Comparison of ENCODE assay signal across 32 cellular contexts in the genomic region with DNA sequence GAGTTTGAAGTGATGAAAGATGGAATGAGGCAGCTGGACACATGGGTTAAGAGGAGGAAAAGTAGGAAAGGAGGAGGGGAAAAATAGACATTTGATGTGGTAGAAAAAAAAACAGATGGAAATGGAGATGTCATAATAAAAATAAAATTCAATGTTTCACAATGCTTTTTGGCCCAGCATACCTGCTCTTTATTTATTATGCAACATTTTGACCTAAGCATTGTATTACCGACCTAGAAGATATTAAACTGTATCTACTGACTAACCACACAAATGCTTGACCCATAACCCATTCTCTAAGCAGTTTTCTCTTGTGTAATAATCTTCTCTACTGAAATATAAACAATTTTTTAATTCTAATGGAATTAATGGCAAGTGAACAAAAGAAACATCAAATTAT.
DNase-seq lines count a peak whose midpoint lies in the region; ATAC-seq and TF ChIP-seq lines count a peak whose summit lies in the region.
"Had no signal": no experiment of that assay in that cellular context is flagged by ENCODE, and none has a peak within 500 bp of the region (broad histone marks: within the 10 kb centered on the region; RNA-seq: fewer than 3 reads in every experiment).

No MANE protein-coding gene starts in this region.

- no peak overlapping the region for H4K5ac ChIP-seq in IMR-90 (ENCODE audit: low read depth, low read length)

- in situ Hi-C loops in IMR-90 (cut with MboI; ENCODE audit: low sequenced_read_pairs), result no loop called here

- H3K4me3 ChIP-seq in AG04450 (ENCODE audit: low read depth, low read length) (no peak overlapping the region), IMR-90 (ENCODE audit: insufficient read depth, low read depth, low read length) (no peak overlapping the region), choroid plexus epithelial cell (ENCODE audit: low read depth, low read length) (no peak overlapping the region)
- no peak overlapping the region for H3K4me3 ChIP-seq in CD8-positive, alpha-beta T cell (ENCODE audit: low read depth, low read length)
- H3K4me3 ChIP-seq: cardiac muscle cell, coronary artery, GM12878, ovary, Peyer's patch, smooth muscle cell, upper lobe of right lung had no signal

- intact Hi-C loops in IMR-90 (cut with micrococcal nuclease), result no loop called here
- intact Hi-C loops in CD8-positive, alpha-beta T cell (cut with DNase I, micrococcal nuclease), result loop anchor here in 1 of 2 experiments (10.0 kb wide), 1 partner anchor 60 kb away; no protein-coding TSS in a partner anchor

- no peak overlapping the region for H3K18ac ChIP-seq in IMR-90 (ENCODE audit: low read depth, low read length)

- no peak overlapping the region for H3K4me2 ChIP-seq in IMR-90 (ENCODE audit: low read depth, low read length)
- H3K4me2 ChIP-seq: smooth muscle cell had no signal

- no peak overlapping the region for H2AFZ ChIP-seq in IMR-90 (replicated peaks; ENCODE audit: low read length, poor library complexity)

- BruUV-seq in IMR-90 (replicated peaks; lab: Mats Ljungman, UMichigan), result no TSS peak

- no peaks in the 10 kb centered on the region for H3K4me1 Mint-ChIP-seq in CD8-positive, alpha-beta T cell (ENCODE audit: low read depth)
- H3K4me1 Mint-ChIP-seq: activated CD4-positive, alpha-beta T cell treated with anti-CD3 and anti-CD28 coated beads for 36 hours; activated naive CD4-positive, alpha-beta T cell treated with anti-CD3 and anti-CD28 coated beads, Interleukin-2, amount 50 U/mL, for 24 hours; activated T-helper 17 cell treated with anti-CD3 and anti-CD28 coated beads, Interleukin-2, amount 50 U/mL, for 72 hours; CD8-positive, alpha-beta memory T cell; immature natural killer cell; nephron had no signal

- no peak for TF ChIP-seq RAD21 in IMR-90 (IDR thresholded peaks at IDR 0.05; ENCODE audit: low read length)

- no peaks in the 10 kb centered on the region; the same call in 1 of the 2 replicates for H3K9me3 ChIP-seq in AG04450 (ENCODE audit: control insufficient read depth, insufficient read depth, low read length)
- H3K9me3 ChIP-seq in IMR-90 (ENCODE audit: control insufficient read depth, insufficient read depth, low read length), result no peaks in the 10 kb centered on the region
- no peaks in the 10 kb centered on the region for H3K9me3 ChIP-seq in CD8-positive, alpha-beta T cell (ENCODE audit: low read length)
- H3K9me3 ChIP-seq: ovary, Peyer's patch, upper lobe of right lung had no signal

- no peak overlapping the region for H2AK5ac ChIP-seq in IMR-90 (ENCODE audit: low read depth, low read length)

- H3K9ac ChIP-seq in IMR-90 (ENCODE audit: low read depth, low read length), result no peak overlapping the region

- no peak overlapping the region for H3K4ac ChIP-seq in IMR-90 (ENCODE audit: low read depth, low read length)

- H3K27ac ChIP-seq in AG04450 (ENCODE audit: low read depth, low read length), result no peak overlapping the region
- H3K27ac ChIP-seq in IMR-90 (ENCODE audit: insufficient read depth, low read length), result no peak overlapping the region
- H3K27ac ChIP-seq in CD8-positive, alpha-beta T cell (ENCODE audit: low read depth, low read length), result no peak overlapping the region
- H3K27ac ChIP-seq: cardiac muscle cell, coronary artery, ovary, Peyer's patch, upper lobe of right lung had no signal

- no peak for ATAC-seq in IMR-90 (ENCODE audit: low read depth)
- no peak for ATAC-seq in HG03139 (IDR thresholded peaks at IDR 0.05; ENCODE audit: unreplicated experiment)
- ATAC-seq in CD8-positive, alpha-beta T cell, result no peak
- ATAC-seq: activated CD4-positive, alpha-beta T cell treated with anti-CD3 and anti-CD28 coated beads for 36 hours; activated CD8-positive, alpha-beta T cell treated with anti-CD3 and anti-CD28 coated beads, Interleukin-2, amount 10 ng/mL, durations not matched to agents 7 days and 5 days; activated T-helper 17 cell treated with anti-CD3 and anti-CD28 coated beads, Interleukin-2, amount 50 U/mL, for 72 hours; GM12878; stimulated activated naive CD8-positive, alpha-beta T cell treated with anti-CD3 and anti-CD28 coated beads, Interleukin-15, Interleukin-2, amounts not matched to agents 100 U/mL and 50 U/mL, for 24 hours; upper lobe of right lung had no signal

- WGBS in IMR-90 (ENCODE audit: extremely low coverage in 2 of 2, insufficient read length in 1 of 2), 2 experiments, result no CpG with 5 or more reads among the region's 1 CpG

- peak; percentile 8 for DNase-seq in AG04450 (ENCODE audit: low read depth, low spot score)
- peak; percentile 57 for DNase-seq in IMR-90
- peak; percentile 81 for DNase-seq in choroid plexus epithelial cell (ENCODE audit: low read depth)
- peak; percentile 69 for DNase-seq in fibroblast of the conjunctiva (ENCODE audit: low read depth)
- DNase-seq in NCI-H446 treated with DMSO at 0.1 percent for 48 hours (lab: John Stamatoyannopoulos, UW), result no peak
- no peak for DNase-seq in cerebellar nuclear complex (lab: John Stamatoyannopoulos, UW)
- DNase-seq in CD8-positive, alpha-beta T cell, result no peak
- DNase-seq: 8988T; activated CD4-positive, alpha-beta T cell treated with anti-CD3 and anti-CD28 coated beads for 36 hours; activated CD8-positive, alpha-beta T cell treated with anti-CD3 and anti-CD28 coated beads, Interleukin-2, amount 10 ng/mL, durations not matched to agents 7 days and 5 days; AML-193; CD8-positive, alpha-beta memory T cell; effector memory CD4-positive, alpha-beta T cell; immature natural killer cell; NCI-H1048; NCI-H2107; NCI-H446; NCI-H774; ovary; Peyer's patch; retina; stimulated activated naive CD8-positive, alpha-beta T cell treated with anti-CD3 and anti-CD28 coated beads, Interleukin-15, Interleukin-2, amounts not matched to agents 100 U/mL and 50 U/mL, for 24 hours; SW 1271; upper lobe of right lung had no signal

- CTCF ChIA-PET in AG04450 (lab: Charles Lee), result no interaction called here
- CTCF ChIA-PET in IMR-90 (lab: Yijun Ruan, JAX), result no interaction called here
- CTCF ChIA-PET in CD8-positive, alpha-beta T cell (lab: Charles Lee), result no interaction called here

- dilution Hi-C loops in IMR-90 (cut with HindIII; ENCODE audit: low sequenced_read_pairs, unreplicated experiment), result no loop called here

- no peaks in the 10 kb centered on the region for H3K36me3 ChIP-seq in IMR-90 (ENCODE audit: control insufficient read depth, insufficient read depth, low read length)
- no peaks in the 10 kb centered on the region for H3K36me3 ChIP-seq in CD8-positive, alpha-beta T cell (ENCODE audit: insufficient read depth, low read length)
- H3K36me3 ChIP-seq: cardiac muscle cell, ovary, Peyer's patch, upper lobe of right lung had no signal

- H3K9me1 ChIP-seq in IMR-90 (ENCODE audit: insufficient read depth, low read length), result no peaks in the 10 kb centered on the region

- POLR2A ChIA-PET in AG04450 (lab: Yijun Ruan, JAX) (interaction anchor here (0.6 kb wide), 1 partner anchor 429 kb away, joined by 3 read pairs; no protein-coding TSS in a partner anchor), IMR-90 (lab: Charles Lee; ENCODE audit: unreplicated experiment) (no interaction called here)
- POLR2A ChIA-PET in CD8-positive, alpha-beta T cell (lab: Charles Lee), result no interaction called here

- TF ChIP-seq CTCF in AG04450 (IDR thresholded peaks at IDR 0.05; ENCODE audit: low read depth, low read length), result no peak
- no peak for TF ChIP-seq CTCF in IMR-90 (conservative IDR thresholded peaks at IDR 0.05; ENCODE audit: low read depth, low read length)
- TF ChIP-seq CTCF in choroid plexus epithelial cell (conservative IDR thresholded peaks at IDR 0.05; ENCODE audit: low read depth, low read length), result no peak
- no peak for TF ChIP-seq CTCF in CD8-positive, alpha-beta T cell (IDR thresholded peaks at IDR 0.05)

- H2BK15ac ChIP-seq in IMR-90 (ENCODE audit: low read depth, low read length), result no peak overlapping the region

- no peak overlapping the region for H3K27ac Mint-ChIP-seq in CD8-positive, alpha-beta T cell
- H3K27ac Mint-ChIP-seq: activated CD4-positive, alpha-beta T cell treated with anti-CD3 and anti-CD28 coated beads for 36 hours; activated CD8-positive, alpha-beta T cell treated with anti-CD3 and anti-CD28 coated beads, Interleukin-2, amount 10 ng/mL, durations not matched to agents 7 days and 5 days; activated naive CD4-positive, alpha-beta T cell treated with anti-CD3 and anti-CD28 coated beads, Interleukin-2, amount 50 U/mL, for 24 hours; activated T-helper 17 cell treated with anti-CD3 and anti-CD28 coated beads, Interleukin-2, amount 50 U/mL, for 72 hours; CD8-positive, alpha-beta memory T cell; immature natural killer cell; nephron had no signal

- H2BK20ac ChIP-seq in IMR-90 (ENCODE audit: low read depth, low read length), result no peak overlapping the region

- no peak for TF ChIP-seq POLR2A in IMR-90 (IDR thresholded peaks at IDR 0.05; ENCODE audit: low read depth, low read length)

- H3K36me3 Mint-ChIP-seq in CD8-positive, alpha-beta T cell, result no peaks in the 10 kb centered on the region
- H3K36me3 Mint-ChIP-seq: activated naive CD4-positive, alpha-beta T cell treated with anti-CD3 and anti-CD28 coated beads, Interleukin-2, amount 50 U/mL, for 24 hours; CD8-positive, alpha-beta memory T cell; immature natural killer cell had no signal

- no peaks in the 10 kb centered on the region for H3K27me3 Mint-ChIP-seq in CD8-positive, alpha-beta T cell (ENCODE audit: low read depth)
- H3K27me3 Mint-ChIP-seq: activated T-helper 17 cell treated with anti-CD3 and anti-CD28 coated beads, Interleukin-2, amount 50 U/mL, for 72 hours had no signal

- H3K27me3 ChIP-seq in AG04450 (ENCODE audit: control insufficient read depth, insufficient read depth, low read length) (no peaks in the 10 kb centered on the region), IMR-90 (ENCODE audit: control insufficient read depth, insufficient read depth, low read length) (no peaks in the 10 kb centered on the region)
- no peaks in the 10 kb centered on the region for H3K27me3 ChIP-seq in CD8-positive, alpha-beta T cell (ENCODE audit: insufficient read depth, low read length)
- H3K27me3 ChIP-seq: cardiac muscle cell, ovary, Peyer's patch, upper lobe of right lung had no signal

- no peaks in the 10 kb centered on the region for H4K20me1 ChIP-seq in IMR-90 (ENCODE audit: insufficient read depth, low read length)

- no peak overlapping the region for H4K91ac ChIP-seq in IMR-90 (ENCODE audit: insufficient read depth, low read depth, low read length)

- no peaks in the 10 kb centered on the region for H3K79me1 ChIP-seq in IMR-90 (ENCODE audit: low read depth in 1 of 2, low read length in 2 of 2)

- no peak overlapping the region for H3K23ac ChIP-seq in IMR-90 (ENCODE audit: low read depth, low read length)

- no peak overlapping the region for H2AK9ac ChIP-seq in IMR-90 (replicated peaks; ENCODE audit: low read depth, low read length, poor library complexity)

- no peak overlapping the region for H3K56ac ChIP-seq in IMR-90 (ENCODE audit: extremely low read depth, insufficient read depth, low read length)

- no peak overlapping the region for H2BK5ac ChIP-seq in IMR-90 (ENCODE audit: low read depth, low read length, poor library complexity, severe bottlenecking)

- peaks cover 2% of the 10 kb centered on the region; the same call in 1 of the 2 replicates for H3K4me1 ChIP-seq in IMR-90 (ENCODE audit: control insufficient read depth, insufficient read depth, low read length)
- H3K4me1 ChIP-seq in CD8-positive, alpha-beta T cell (ENCODE audit: insufficient read depth, low read length), result no peaks in the 10 kb centered on the region
- H3K4me1 ChIP-seq: Peyer's patch, upper lobe of right lung had no signal

- no peak overlapping the region for H3K4me3 Mint-ChIP-seq in CD8-positive, alpha-beta T cell
- H3K4me3 Mint-ChIP-seq: activated CD4-positive, alpha-beta T cell treated with anti-CD3 and anti-CD28 coated beads for 36 hours; activated CD8-positive, alpha-beta T cell treated with anti-CD3 and anti-CD28 coated beads, Interleukin-2, amount 10 ng/mL, durations not matched to agents 7 days and 5 days; activated naive CD4-positive, alpha-beta T cell treated with anti-CD3 and anti-CD28 coated beads, Interleukin-2, amount 50 U/mL, for 24 hours; activated T-helper 17 cell treated with anti-CD3 and anti-CD28 coated beads, Interleukin-2, amount 50 U/mL, for 72 hours; CD8-positive, alpha-beta memory T cell; immature natural killer cell; nephron had no signal

- no peak overlapping the region for H3K14ac ChIP-seq in IMR-90 (replicated peaks; ENCODE audit: low read depth, low read length)

- no peak overlapping the region for H2BK120ac ChIP-seq in IMR-90 (ENCODE audit: low read depth, low read length)

- H3K9me3 Mint-ChIP-seq in CD8-positive, alpha-beta T cell, result no peaks in the 10 kb centered on the region
- H3K9me3 Mint-ChIP-seq: activated T-helper 17 cell treated with anti-CD3 and anti-CD28 coated beads, Interleukin-2, amount 50 U/mL, for 72 hours; nephron had no signal

- no peak overlapping the region for H4K8ac ChIP-seq in IMR-90 (ENCODE audit: low read depth in 2 of 2, low read length in 2 of 2)

Comparison
In these comparisons a context has a peak if more than half of its experiments do, and no peak if none do; other contexts are left out.
1. DNase-seq: peak in AG04450 (single experiment), IMR-90 (single experiment), choroid plexus epithelial cell (single experiment) and fibroblast of the conjunctiva (single experiment); none in NCI-H446 treated with DMSO at 0.1 percent for 48 hours (single experiment), cerebellar nuclear complex (0 of 2) and CD8-positive, alpha-beta T cell (0 of 7).